1 cellular context compared by ENCODE assay signal in the genomic region with DNA sequence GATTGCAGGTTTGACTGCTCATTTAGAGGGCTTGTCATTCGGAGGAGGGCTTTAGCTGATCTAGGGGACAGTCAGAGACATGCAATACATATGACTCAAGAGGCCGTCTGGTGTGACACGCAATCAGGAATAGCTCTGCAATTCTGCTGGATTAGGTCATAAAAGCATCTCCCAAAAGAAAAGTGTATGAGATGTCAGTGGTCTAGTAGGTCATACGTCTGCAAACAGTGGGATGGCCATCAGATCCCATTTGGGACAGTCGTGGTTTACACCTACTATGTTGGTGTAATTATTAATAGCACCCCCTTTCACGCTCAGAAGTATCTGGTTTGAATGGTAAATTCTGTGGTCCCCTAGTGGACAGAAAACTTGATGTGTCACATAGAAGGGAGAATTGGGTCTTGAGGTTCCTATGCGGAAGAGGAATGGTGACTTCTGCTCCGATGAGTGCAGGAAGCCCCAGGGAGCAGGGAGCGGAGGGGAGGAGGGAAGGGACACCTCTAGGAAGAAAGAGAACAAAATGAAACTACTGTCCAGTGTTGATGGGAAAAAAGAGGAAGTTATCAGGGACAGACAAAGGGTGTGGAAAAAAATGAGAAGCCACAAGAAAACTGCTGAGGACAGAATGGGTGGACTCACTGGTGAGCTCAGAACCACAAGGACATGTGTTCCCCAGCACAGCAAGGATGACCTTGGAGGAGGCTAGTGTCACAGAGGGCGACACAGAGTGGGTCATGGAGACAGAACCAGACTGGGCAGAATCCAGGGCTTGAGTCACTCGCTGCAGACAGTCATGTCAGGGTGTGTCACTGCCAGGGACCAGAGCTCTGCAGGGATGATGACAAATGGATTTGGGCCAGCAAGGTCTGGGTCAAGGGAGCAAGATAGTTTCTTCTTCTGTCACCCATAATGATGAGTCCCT.
TF ChIP-seq lines count a peak whose summit lies in the region.

No MANE protein-coding gene starts in this region.

TF ChIP-seq in WTC11, 78 proteins besides CTCF, POLR2A, EP300 and RAD21 (continued from another document):
- TF ChIP-seq FOXP1 (CRISPR knock-in tag; IDR thresholded peaks at IDR 0.05; ENCODE audit: borderline replicate concordance) (no peak), FOXK1 (CRISPR knock-in tag; IDR thresholded peaks at IDR 0.05) (no peak), HMGA2 (CRISPR knock-in tag; IDR thresholded peaks at IDR 0.05) (no peak), CREB1 (CRISPR knock-in tag; IDR thresholded peaks at IDR 0.05) (no peak), ZNF219 (CRISPR knock-in tag; IDR thresholded peaks at IDR 0.05; ENCODE audit: borderline replicate concordance) (no peak)
